In genomic region chr1:208499021-208499420, GRCh38 we compare ENCODE assay signal across 17 cellular contexts.
A peak's percentile ranks its signal among the peaks of the same experiment; 100 is the strongest.
DNase-seq lines count a peak whose midpoint lies in the region; ATAC-seq and TF ChIP-seq lines count a peak whose summit lies in the region.
"Had no signal": no experiment of that assay in that cellular context is flagged by ENCODE, and none has a peak within 500 bp of the region (broad histone marks: within the 10 kb centered on the region; RNA-seq: fewer than 3 reads in every experiment).

No MANE protein-coding gene starts in this region.

- H3K27me3 Mint-ChIP-seq in MCF 10A (ENCODE audit: insufficient read depth, unreplicated experiment), result peaks cover 5% of the 10 kb centered on the region
- H3K27me3 Mint-ChIP-seq in naive thymus-derived CD4-positive, alpha-beta T cell, result peaks cover 0 to 47% (median 43%) of the 10 kb centered on the region in 5 donors

- dilution Hi-C loops in mammary epithelial cell (cut with HindIII; ENCODE audit: low sequenced_read_pairs), result no loop called here

- peak; percentile 68 for DNase-seq in MCF 10A (ENCODE audit: unreplicated experiment)
- no peak for DNase-seq in mammary epithelial cell
- peak; percentile 29 to 66 for DNase-seq in NOMO-1 (lab: John Stamatoyannopoulos, UW; ENCODE audit: unreplicated experiment in 2 of 2)
- peak; percentile 54 for DNase-seq in SKM-1 treated with dmso at 0.1 percent for 144 hours (lab: John Stamatoyannopoulos, UW; ENCODE audit: unreplicated experiment)
- DNase-seq in naive thymus-derived CD4-positive, alpha-beta T cell, result no peak
- no peak for DNase-seq in caudate nucleus (lab: John Stamatoyannopoulos, UW)
- DNase-seq: C1 segment of cervical spinal cord, DMS 273 treated with DMSO at 0.1 percent for 48 hours, GOT3, KG1, NCI-H1417, NCI-H187 treated with DMSO at 0.1 percent for 48 hours, NCI-H748 treated with DMSO at 0.1 percent for 48 hours, SHP77, SW 1271 had no signal

- no peaks in the 10 kb centered on the region for H3K9me3 ChIP-seq in mammary epithelial cell (replicated peaks; ENCODE audit: insufficient read depth, low read length)
- H3K9me3 ChIP-seq in naive thymus-derived CD4-positive, alpha-beta T cell (ENCODE audit: control insufficient read depth in 2 of 3, low read length in 3 of 3), result no peaks in the 10 kb centered on the region
- H3K9me3 ChIP-seq: A549 had no signal

- H3K27me3 ChIP-seq in mammary epithelial cell (ENCODE audit: insufficient read depth, low read length), result no peaks in the 10 kb centered on the region
- H3K27me3 ChIP-seq in naive thymus-derived CD4-positive, alpha-beta T cell (ENCODE audit: control insufficient read depth in 2 of 2, insufficient read depth in 2 of 2, low read length in 2 of 2), result no peaks in the 10 kb centered on the region

- POLR2A ChIA-PET in MCF 10A (lab: Yijun Ruan, JAX), result interaction anchor here (0.9 to 2.4 kb wide), 2 partner anchors 10 to 165 kb away, joined by 3 to 10 read pairs; no protein-coding TSS in a partner anchor
- POLR2A ChIA-PET in naive thymus-derived CD4-positive, alpha-beta T cell (lab: Charles Lee), result no interaction called here

- H4K20me1 ChIP-seq in mammary epithelial cell (ENCODE audit: insufficient read depth, low read length), result no peaks in the 10 kb centered on the region

- no peaks in the 10 kb centered on the region for H3K36me3 ChIP-seq in mammary epithelial cell (ENCODE audit: insufficient read depth, low read length)
- no peaks in the 10 kb centered on the region for H3K36me3 ChIP-seq in naive thymus-derived CD4-positive, alpha-beta T cell (ENCODE audit: control insufficient read depth in 2 of 3, insufficient read depth in 3 of 3, low read length in 3 of 3)

- H3K9me3 Mint-ChIP-seq in MCF 10A (ENCODE audit: unreplicated experiment), result no peaks in the 10 kb centered on the region
- peaks cover 0 to 16% (median 2%) of the 10 kb centered on the region in 11 donors for H3K9me3 Mint-ChIP-seq in naive thymus-derived CD4-positive, alpha-beta T cell

- intact Hi-C loops in MCF 10A (cut with micrococcal nuclease), result no loop called here
- intact Hi-C loops in mammary epithelial cell (cut with micrococcal nuclease), result no loop called here
- intact Hi-C loops in naive thymus-derived CD4-positive, alpha-beta T cell (cut with micrococcal nuclease), result no loop called here

- BruUV-seq in MCF 10A (replicated peaks; lab: Mats Ljungman, UMichigan) (no TSS peak), mammary epithelial cell (replicated peaks; lab: Mats Ljungman, UMichigan) (no TSS peak)

- CTCF ChIA-PET in MCF 10A (lab: Yijun Ruan, JAX), result interaction anchor here (0.6 to 3.0 kb wide), 2 partner anchors 9 to 506 kb away, joined by 3 to 13 read pairs; no protein-coding TSS in a partner anchor
- CTCF ChIA-PET in mammary epithelial cell (lab: Charles Lee; ENCODE audit: low non-redundant PET), result no interaction called here
- CTCF ChIA-PET in naive thymus-derived CD4-positive, alpha-beta T cell (lab: Charles Lee), result no interaction called here

- no peak overlapping the region for H3K4me2 ChIP-seq in mammary epithelial cell (ENCODE audit: insufficient read depth, low read depth, low read length)
- H3K4me2 ChIP-seq: A549 had no signal

- no peak for ATAC-seq in naive thymus-derived CD4-positive, alpha-beta T cell
- no peak for ATAC-seq in GM19395 (IDR thresholded peaks at IDR 0.05; ENCODE audit: unreplicated experiment)
- ATAC-seq: A549 had no signal

- H3K27ac Mint-ChIP-seq in MCF 10A (ENCODE audit: low read depth, unreplicated experiment), result no peak overlapping the region
- H3K27ac Mint-ChIP-seq in naive thymus-derived CD4-positive, alpha-beta T cell, result no peak overlapping the region

- H3K36me3 Mint-ChIP-seq in MCF 10A (ENCODE audit: insufficient read depth, unreplicated experiment), result no peaks in the 10 kb centered on the region
- no peaks in the 10 kb centered on the region for H3K36me3 Mint-ChIP-seq in naive thymus-derived CD4-positive, alpha-beta T cell

- H3K4me1 Mint-ChIP-seq in MCF 10A (ENCODE audit: insufficient read depth, unreplicated experiment), result peaks cover 17% of the 10 kb centered on the region
- no peaks in the 10 kb centered on the region for H3K4me1 Mint-ChIP-seq in naive thymus-derived CD4-positive, alpha-beta T cell

- H3K9ac ChIP-seq in mammary epithelial cell (ENCODE audit: insufficient read depth, low read length), result no peak overlapping the region

- 70% methylated on average over 3 of the region's 3 CpGs for WGBS in mammary epithelial cell (ENCODE audit: low coverage, missing lambda C conversion rate)

- in situ Hi-C loops in mammary epithelial cell (cut with MboI; ENCODE audit: low sequenced_read_pairs in 2 of 2), result no loop called here

- TF ChIP-seq CTCF in MCF 10A (IDR thresholded peaks at IDR 0.05; ENCODE audit: unreplicated experiment) (no peak), mammary epithelial cell (conservative IDR thresholded peaks at IDR 0.05 in 1 of 2, IDR thresholded peaks at IDR 0.05 in 1 of 2; ENCODE audit: extremely low read depth in 1 of 2, insufficient read depth in 1 of 2, low read depth in 1 of 2, low read length in 2 of 2) (no peak)

- H3K4me3 ChIP-seq in mammary epithelial cell (replicated peaks in 1 of 3; ENCODE audit: insufficient read depth in 1 of 3, low read depth in 2 of 3, low read length in 3 of 3), result no peak overlapping the region
- no peak overlapping the region for H3K4me3 ChIP-seq in naive thymus-derived CD4-positive, alpha-beta T cell (ENCODE audit: low read length)
- H3K4me3 ChIP-seq: A549 had no signal

- H3K79me2 ChIP-seq in mammary epithelial cell (ENCODE audit: insufficient read depth, low read length), result no peaks in the 10 kb centered on the region

- no peak overlapping the region for H3K4me3 Mint-ChIP-seq in MCF 10A (ENCODE audit: unreplicated experiment)
- H3K4me3 Mint-ChIP-seq in naive thymus-derived CD4-positive, alpha-beta T cell, result no peak overlapping the region

- no peak overlapping the region for H3K27ac ChIP-seq in mammary epithelial cell (ENCODE audit: insufficient read depth, low read depth, low read length)
- H3K27ac ChIP-seq in naive thymus-derived CD4-positive, alpha-beta T cell (ENCODE audit: low read depth, low read length), result no peak overlapping the region
- H3K27ac ChIP-seq in caudate nucleus (ENCODE audit: low read depth, low read length), result no peak overlapping the region
- H3K27ac ChIP-seq: A549 had no signal

- H3K4me1 ChIP-seq in mammary epithelial cell (ENCODE audit: insufficient read depth, low read length), result peaks cover 22% of the 10 kb centered on the region
- no peaks in the 10 kb centered on the region for H3K4me1 ChIP-seq in naive thymus-derived CD4-positive, alpha-beta T cell (ENCODE audit: control insufficient read depth in 2 of 2, insufficient read depth in 2 of 2, low read length in 2 of 2)
- H3K4me1 ChIP-seq: A549 had no signal

- H2AFZ ChIP-seq in mammary epithelial cell (ENCODE audit: low read depth, low read length), result no peak overlapping the region

Comparison
In these comparisons a context has a peak if more than half of its experiments do, and no peak if none do; other contexts are left out.
1. DNase-seq: peak in MCF 10A (single experiment), NOMO-1 (2 of 2) and SKM-1 treated with dmso at 0.1 percent for 144 hours (single experiment); none in mammary epithelial cell (single experiment), naive thymus-derived CD4-positive, alpha-beta T cell (0 of 9) and caudate nucleus (0 of 61).